ENCODE assay signal across 16 cellular contexts in the genomic region with DNA sequence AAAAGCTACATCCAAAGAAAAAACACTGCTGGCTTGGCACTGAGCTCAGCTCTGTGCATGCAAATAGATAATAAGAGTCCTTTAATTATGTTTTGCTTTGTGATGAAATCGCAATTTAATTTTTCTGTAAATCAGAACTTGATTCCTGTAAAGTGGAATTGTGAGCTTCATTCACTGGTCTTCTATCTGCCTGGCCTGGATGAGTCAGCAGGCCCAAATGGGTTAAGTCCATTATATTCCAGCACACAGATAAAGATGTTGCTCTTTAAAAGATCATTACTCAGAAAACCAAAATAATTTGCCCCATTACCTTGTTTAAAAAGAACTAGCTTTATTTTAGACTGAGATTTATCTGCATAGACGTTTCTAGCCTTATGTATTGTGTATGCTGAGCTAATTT.
"Had no signal": no experiment of that assay in that cellular context is flagged by ENCODE, and none has a peak within 500 bp of the region (broad histone marks: within the 10 kb centered on the region; RNA-seq: fewer than 3 reads in every experiment).

No MANE protein-coding gene starts in this region.

- H3K9ac ChIP-seq: parathyroid adenoma had no signal

- H3K4me3 ChIP-seq: adrenal gland, esophagus squamous epithelium, mucosa of descending colon, sigmoid colon, stomach had no signal

- DNase-seq: activated CD4-positive, alpha-beta memory T cell treated with anti-CD3 and anti-CD28 coated beads for 36 hours; activated CD4-positive, alpha-beta T cell treated with anti-CD3 and anti-CD28 coated beads for 36 hours; activated gamma-delta T cell treated with Interleukin-2 at 50 U/mL for 16 hours; activated T-cell treated with anti-CD3 and anti-CD28 coated beads for 4 hours; adrenal gland; effector memory CD8-positive, alpha-beta T cell; esophagus squamous epithelium; mesenchymal stem cell; mucosa of descending colon; naive B cell; sigmoid colon; stimulated activated CD4-positive, alpha-beta T cell treated with anti-CD3 and anti-CD28 coated beads, Interleukin-4, amount 100 ng/mL, for 24 hours; stomach had no signal

- H3K27me3 ChIP-seq: adrenal gland, esophagus squamous epithelium, sigmoid colon, stomach had no signal

- H3K79me2 ChIP-seq: parathyroid adenoma had no signal

- H3K36me3 ChIP-seq: adrenal gland, esophagus squamous epithelium, neutrophil, sigmoid colon, stomach had no signal

- H3K27ac ChIP-seq: adrenal gland, neutrophil, parathyroid adenoma, sigmoid colon, stomach had no signal

- H2AFZ ChIP-seq: parathyroid adenoma had no signal

- H3K9me3 ChIP-seq: adrenal gland, esophagus squamous epithelium, mucosa of descending colon, neutrophil, sigmoid colon, stomach had no signal

- FAIRE-seq: TTC549 had no signal

- H3K4me1 ChIP-seq: parathyroid adenoma, sigmoid colon, stomach had no signal
